ENCODE assay signal across 13 cellular contexts in the genomic region with DNA sequence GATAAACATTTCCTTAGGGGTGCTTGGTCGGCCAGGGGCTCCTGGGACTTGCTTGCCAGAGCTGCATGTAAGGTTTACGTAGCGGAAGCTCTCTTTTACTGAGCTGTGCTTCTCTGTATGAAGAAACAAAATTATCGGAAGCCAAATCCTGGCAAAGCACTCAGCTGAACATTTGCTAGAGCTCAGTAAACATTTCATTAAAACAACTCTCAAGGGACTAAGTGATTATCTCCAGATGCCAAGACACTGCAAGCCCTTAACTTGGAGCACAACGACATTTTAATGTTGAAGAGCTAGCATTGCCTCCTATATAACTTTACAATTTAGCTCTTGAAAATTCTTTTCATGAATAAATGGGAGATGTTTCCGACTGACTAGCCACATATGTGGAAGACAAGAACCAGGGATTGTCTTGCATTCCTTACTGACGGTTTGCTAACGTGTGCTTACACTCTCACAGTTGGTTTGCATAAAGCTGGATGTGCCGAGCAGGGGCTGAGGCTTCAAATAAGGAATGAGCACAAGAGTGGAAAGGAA. TPM values are rescaled to one million over a fixed set of nuclear protein-coding genes. Genes with fewer than 3 reads are reported as not detected.
A peak's percentile ranks its signal among the peaks of the same experiment; 100 is the strongest.
DNase-seq lines count a peak whose midpoint lies in the region; ATAC-seq and TF ChIP-seq lines count a peak whose summit lies in the region.
"Had no signal": no experiment of that assay in that cellular context is flagged by ENCODE, and none has a peak within 500 bp of the region (broad histone marks: within the 10 kb centered on the region; RNA-seq: fewer than 3 reads in every experiment).

No MANE protein-coding gene starts in this region.

- peak; percentile 54 for DNase-seq in G401 (ENCODE audit: low spot score)
- DNase-seq in NCI-H69 (lab: John Stamatoyannopoulos, UW) = peak; percentile 83
- DNase-seq in left cardiac atrium = no peak
- no peak for DNase-seq in sciatic nerve (ENCODE audit: low spot score)
- no peak for DNase-seq in GM20000 (ENCODE audit: low spot score)
- no peak for DNase-seq in activated CD8-positive, alpha-beta T cell treated with anti-CD3 and anti-CD28 coated beads for 36 hours
- DNase-seq in SHP77 (lab: John Stamatoyannopoulos, UW) = no peak
- no peak for DNase-seq in OCI-M2 (lab: John Stamatoyannopoulos, UW; ENCODE audit: unreplicated experiment)
- DNase-seq: activated naive CD4-positive, alpha-beta T cell; dermis blood vessel endothelial cell; NCI-H2227 treated with DMSO at 0.1 percent for 48 hours; stimulated activated CD4-positive, alpha-beta T cell treated with anti-CD3 and anti-CD28 coated beads, Interleukin-1b, Interleukin-23, amount 100 ng/mL, for 48 hours had no signal

- CTCF ChIA-PET in activated CD8-positive, alpha-beta T cell treated with anti-CD3 and anti-CD28 coated beads for 36 hours (lab: Charles Lee) = interaction anchor here (0.7 to 1.4 kb wide), 4 partner anchors 23 to 90 kb away, joined by 3 to 5 read pairs (median 3); no protein-coding TSS in a partner anchor

- ATAC-seq in left cardiac atrium (peak; percentile 54 to 76), sciatic nerve (peak; percentile 74)
- no peak for ATAC-seq in activated CD8-positive, alpha-beta T cell treated with anti-CD3 and anti-CD28 coated beads for 36 hours
- ATAC-seq: activated CD4-positive, CD25-positive, alpha-beta regulatory T cell treated with anti-CD3 and anti-CD28 coated beads, Interleukin-2, amount 50 U/mL, for 24 hours had no signal

- POLR2A ChIA-PET in activated CD8-positive, alpha-beta T cell treated with anti-CD3 and anti-CD28 coated beads for 36 hours (lab: Charles Lee) = interaction anchor here (1.3 kb wide), 1 partner anchor 11 kb away, joined by 3 read pairs; no protein-coding TSS in a partner anchor

- intact Hi-C loops in left cardiac atrium (cut with DNase I) = no loop called here
- intact Hi-C loops in sciatic nerve (cut with DNase I) = no loop called here
- intact Hi-C loops in activated CD8-positive, alpha-beta T cell treated with anti-CD3 and anti-CD28 coated beads for 36 hours (cut with micrococcal nuclease) = no loop called here

- H3K27me3 Mint-ChIP-seq in activated CD8-positive, alpha-beta T cell treated with anti-CD3 and anti-CD28 coated beads for 36 hours = no peaks in the 10 kb centered on the region

- TF ChIP-seq CTCF in GM20000 (IDR thresholded peaks at IDR 0.05; ENCODE audit: extremely low read depth, missing control alignments) = no peak
- TF ChIP-seq CTCF in activated CD8-positive, alpha-beta T cell treated with anti-CD3 and anti-CD28 coated beads for 36 hours (IDR thresholded peaks at IDR 0.05) = no peak

- in situ Hi-C loops in G401 (cut with HindIII; ENCODE audit: low sequenced_read_pairs) = no loop called here

- no peaks in the 10 kb centered on the region for H3K36me3 Mint-ChIP-seq in activated CD8-positive, alpha-beta T cell treated with anti-CD3 and anti-CD28 coated beads for 36 hours (ENCODE audit: low read depth)

- no peak overlapping the region for H3K4me3 Mint-ChIP-seq in activated CD8-positive, alpha-beta T cell treated with anti-CD3 and anti-CD28 coated beads for 36 hours

- no peaks in the 10 kb centered on the region for H3K9me3 Mint-ChIP-seq in activated CD8-positive, alpha-beta T cell treated with anti-CD3 and anti-CD28 coated beads for 36 hours

- no peaks in the 10 kb centered on the region for H3K4me1 Mint-ChIP-seq in activated CD8-positive, alpha-beta T cell treated with anti-CD3 and anti-CD28 coated beads for 36 hours (ENCODE audit: low read depth)

- no peak overlapping the region for H3K27ac Mint-ChIP-seq in activated CD8-positive, alpha-beta T cell treated with anti-CD3 and anti-CD28 coated beads for 36 hours

RNA-seq across cellular contexts. Expression of a gene that starts 43.3 kb away (rescaled TPM):
- total RNA-seq in G401 (2014; rRNA removed; shearing (Covaris generic)) = 0.06 TPM in 1 of 2 replicates, not detected in the other
- 1 to 10 TPM; 2.0 to 4.4 TPM for total RNA-seq in left cardiac atrium
- total RNA-seq in sciatic nerve = 8.8 TPM
- not detected for total RNA-seq in activated CD8-positive, alpha-beta T cell treated with anti-CD3 and anti-CD28 coated beads for 36 hours

RNA-seq across cellular contexts. Expression of a gene that starts 44.3 kb away (rescaled TPM):
- 1.1 and 2.5 TPM in 2 replicates for total RNA-seq in G401 (2014; rRNA removed; shearing (Covaris generic))
- total RNA-seq in left cardiac atrium = 1 to 10 TPM; 1.8 to 1.9 TPM
- total RNA-seq in sciatic nerve = 0.62 TPM
- total RNA-seq in activated CD8-positive, alpha-beta T cell treated with anti-CD3 and anti-CD28 coated beads for 36 hours = 1 to 10 TPM; 1.1 to 2.2 TPM

Comparison
In these comparisons a context has a peak if more than half of its experiments do, and no peak if none do; other contexts are left out.
1. DNase-seq: peak in G401 (single experiment) and NCI-H69 (single experiment); none in left cardiac atrium (single experiment), sciatic nerve (single experiment), GM20000 (single experiment), activated CD8-positive, alpha-beta T cell treated with anti-CD3 and anti-CD28 coated beads for 36 hours (single experiment), SHP77 (0 of 2) and OCI-M2 (single experiment).